ENCODE assay signal across 2 cellular contexts in the genomic region with DNA sequence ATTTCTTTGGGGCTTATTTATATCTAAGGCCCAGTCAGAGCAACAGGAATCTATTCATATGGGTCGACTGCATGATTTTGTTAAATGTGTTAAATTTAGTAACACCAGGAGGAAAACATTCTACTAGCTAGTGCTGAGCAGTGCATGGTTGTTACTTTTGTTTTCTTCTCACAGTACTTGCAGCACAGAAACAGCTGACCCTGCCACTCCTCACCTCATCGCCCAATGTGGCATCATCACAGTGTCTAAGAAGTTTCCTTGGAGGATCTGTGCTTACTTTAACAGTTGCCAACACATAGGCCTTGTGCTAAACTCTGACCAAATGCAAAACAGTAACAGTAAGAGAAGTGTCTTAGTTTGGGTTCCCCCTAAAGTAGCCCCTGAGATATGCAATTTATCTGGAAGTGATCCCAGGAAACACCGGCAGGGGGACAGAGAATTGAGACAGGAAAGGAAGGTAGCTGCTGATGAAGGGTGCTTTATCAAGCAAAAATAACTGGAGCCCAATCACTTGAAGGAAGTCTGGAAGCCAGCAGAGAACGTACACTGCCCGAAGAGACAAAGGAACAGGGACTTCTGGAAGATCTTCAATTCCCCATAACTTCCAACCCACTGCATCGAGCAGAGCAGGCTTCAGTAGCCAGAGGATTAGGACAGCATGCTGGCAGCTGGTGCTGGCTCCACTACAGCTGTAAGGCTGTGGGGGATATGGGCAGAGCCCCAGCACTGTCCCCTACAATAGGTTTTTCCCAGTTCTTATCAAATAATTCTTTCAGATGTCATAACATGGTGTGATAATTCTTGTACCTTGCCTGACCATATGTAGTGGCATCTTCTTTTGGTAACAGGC.
TF ChIP-seq lines count a peak whose summit lies in the region.

No MANE protein-coding gene starts in this region.

TF ChIP-seq in A549, 52 proteins besides CTCF, POLR2A, EP300 and RAD21 (continued from another document):
- TF ChIP-seq ELK1 (IDR thresholded peaks at IDR 0.05; ENCODE audit: low read depth, low read length) (no peak), NPAS2 (CRISPR knock-in tag; IDR thresholded peaks at IDR 0.05; ENCODE audit: borderline replicate concordance) (no peak), FOSB (CRISPR knock-in tag; IDR thresholded peaks at IDR 0.05) (no peak), CBX2 (IDR thresholded peaks at IDR 0.05; ENCODE audit: borderline replicate concordance, low read depth) (no peak), HOXB13 (CRISPR knock-in tag; IDR thresholded peaks at IDR 0.05; ENCODE audit: low read depth) (no peak), PBX3 (IDR thresholded peaks at IDR 0.05) (no peak), HOXA7 (CRISPR knock-in tag; IDR thresholded peaks at IDR 0.05) (no peak), FOSL2 (IDR thresholded peaks at IDR 0.05) (no peak), FOSL2 (CRISPR knock-in tag; IDR thresholded peaks at IDR 0.05) (no peak), CBX8 (IDR thresholded peaks at IDR 0.05) (no peak), ZSCAN20 (CRISPR knock-in tag; IDR thresholded peaks at IDR 0.05) (no peak), JUN (IDR thresholded peaks at IDR 0.05) (no peak), RFX5 (IDR thresholded peaks at IDR 0.05) (no peak), FOXS1 (CRISPR knock-in tag; IDR thresholded peaks at IDR 0.05) (no peak), CEBPB (IDR thresholded peaks at IDR 0.05) (no peak), TFCP2L1 (CRISPR knock-in tag; IDR thresholded peaks at IDR 0.05) (no peak), EHF (CRISPR knock-in tag; IDR thresholded peaks at IDR 0.05) (no peak)

TF ChIP-seq in liver, 16 proteins besides CTCF, POLR2A, EP300 and RAD21 (continued from another document):
- TF ChIP-seq ZBTB33 (IDR thresholded peaks at IDR 0.05) (no peak), FOXA1 (IDR thresholded peaks at IDR 0.05) (no peak), JUND (IDR thresholded peaks at IDR 0.05) (no peak), HNF4G (IDR thresholded peaks at IDR 0.05) (no peak), SP1 (IDR thresholded peaks at IDR 0.05) (no peak), GABPA (IDR thresholded peaks at IDR 0.05 in 1 of 2, conservative IDR thresholded peaks at IDR 0.05 in 1 of 2) (no peak), NR2F2 (IDR thresholded peaks at IDR 0.05) (no peak), YY1 (IDR thresholded peaks at IDR 0.05) (no peak), FOXA2 (IDR thresholded peaks at IDR 0.05) (no peak), HNF4A (conservative IDR thresholded peaks at IDR 0.05) (no peak), TAF1 (conservative IDR thresholded peaks at IDR 0.05) (no peak), EGR1 (IDR thresholded peaks at IDR 0.05; ENCODE audit: low read depth in 2 of 2) (no peak), RXRA (IDR thresholded peaks at IDR 0.05) (no peak)
- TF ChIP-seq, protein P1, sequence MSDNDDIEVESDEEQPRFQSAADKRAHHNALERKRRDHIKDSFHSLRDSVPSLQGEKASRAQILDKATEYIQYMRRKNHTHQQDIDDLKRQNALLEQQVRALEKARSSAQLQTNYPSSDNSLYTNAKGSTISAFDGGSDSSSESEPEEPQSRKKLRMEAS (IDR thresholded peaks at IDR 0.05), result no peak
- TF ChIP-seq, protein P2, sequence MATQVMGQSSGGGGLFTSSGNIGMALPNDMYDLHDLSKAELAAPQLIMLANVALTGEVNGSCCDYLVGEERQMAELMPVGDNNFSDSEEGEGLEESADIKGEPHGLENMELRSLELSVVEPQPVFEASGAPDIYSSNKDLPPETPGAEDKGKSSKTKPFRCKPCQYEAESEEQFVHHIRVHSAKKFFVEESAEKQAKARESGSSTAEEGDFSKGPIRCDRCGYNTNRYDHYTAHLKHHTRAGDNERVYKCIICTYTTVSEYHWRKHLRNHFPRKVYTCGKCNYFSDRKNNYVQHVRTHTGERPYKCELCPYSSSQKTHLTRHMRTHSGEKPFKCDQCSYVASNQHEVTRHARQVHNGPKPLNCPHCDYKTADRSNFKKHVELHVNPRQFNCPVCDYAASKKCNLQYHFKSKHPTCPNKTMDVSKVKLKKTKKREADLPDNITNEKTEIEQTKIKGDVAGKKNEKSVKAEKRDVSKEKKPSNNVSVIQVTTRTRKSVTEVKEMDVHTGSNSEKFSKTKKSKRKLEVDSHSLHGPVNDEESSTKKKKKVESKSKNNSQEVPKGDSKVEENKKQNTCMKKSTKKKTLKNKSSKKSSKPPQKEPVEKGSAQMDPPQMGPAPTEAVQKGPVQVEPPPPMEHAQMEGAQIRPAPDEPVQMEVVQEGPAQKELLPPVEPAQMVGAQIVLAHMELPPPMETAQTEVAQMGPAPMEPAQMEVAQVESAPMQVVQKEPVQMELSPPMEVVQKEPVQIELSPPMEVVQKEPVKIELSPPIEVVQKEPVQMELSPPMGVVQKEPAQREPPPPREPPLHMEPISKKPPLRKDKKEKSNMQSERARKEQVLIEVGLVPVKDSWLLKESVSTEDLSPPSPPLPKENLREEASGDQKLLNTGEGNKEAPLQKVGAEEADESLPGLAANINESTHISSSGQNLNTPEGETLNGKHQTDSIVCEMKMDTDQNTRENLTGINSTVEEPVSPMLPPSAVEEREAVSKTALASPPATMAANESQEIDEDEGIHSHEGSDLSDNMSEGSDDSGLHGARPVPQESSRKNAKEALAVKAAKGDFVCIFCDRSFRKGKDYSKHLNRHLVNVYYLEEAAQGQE (IDR thresholded peaks at IDR 0.05), result no peak
TF ChIP-seq in liver: peak in this region for 0.
